Comparison of ENCODE assay signal across 30 cellular contexts in the genomic region with DNA sequence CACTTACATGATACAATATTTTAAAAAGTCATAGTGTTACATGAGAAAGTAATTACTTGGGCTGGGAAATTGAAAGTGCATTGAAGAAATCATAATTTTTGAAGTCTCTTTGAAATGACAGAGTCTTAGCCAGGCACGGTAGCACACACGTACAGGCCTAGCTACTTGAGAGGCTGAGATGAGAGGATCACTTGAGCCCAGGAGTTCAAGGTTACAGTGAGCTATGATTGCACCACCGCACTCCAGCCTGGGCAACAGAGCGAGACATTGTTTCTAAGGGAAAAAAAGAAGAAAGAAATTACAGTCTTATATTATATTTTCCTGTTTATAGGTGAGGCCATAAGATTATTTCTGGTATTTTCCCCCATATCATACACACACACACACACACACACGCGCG.
"Had no signal": no experiment of that assay in that cellular context is flagged by ENCODE, and none has a peak within 500 bp of the region (broad histone marks: within the 10 kb centered on the region; RNA-seq: fewer than 3 reads in every experiment).

No MANE protein-coding gene starts in this region.

- ATAC-seq: activated CD8-positive, alpha-beta memory T cell treated with anti-CD3 and anti-CD28 coated beads, Interleukin-2, amount 10 ng/mL, durations not matched to agents 7 days and 5 days; activated CD8-positive, alpha-beta T cell treated with anti-CD3 and anti-CD28 coated beads, Interleukin-2, amount 10 ng/mL, durations not matched to agents 7 days and 5 days; activated naive CD8-positive, alpha-beta T cell treated with anti-CD3 and anti-CD28 coated beads, Interleukin-2, amount 50 U/mL, for 24 hours; body of pancreas; effector memory CD8-positive, alpha-beta T cell; foreskin keratinocyte; gastroesophageal sphincter; heart right ventricle had no signal

- H3K9me3 ChIP-seq: adrenal gland, body of pancreas, esophagus muscularis mucosa, gastroesophageal sphincter, heart right ventricle had no signal

- FAIRE-seq: colon had no signal

- H3K4me1 ChIP-seq: body of pancreas, foreskin keratinocyte had no signal

- H3K9me3 Mint-ChIP-seq: activated CD4-positive, alpha-beta T cell treated with anti-CD3 and anti-CD28 coated beads, Interleukin-2, amount 10 ng/mL, durations not matched to agents 7 days and 5 days; activated naive CD4-positive, alpha-beta T cell treated with anti-CD3 and anti-CD28 coated beads for 36 hours; activated naive CD4-positive, alpha-beta T cell treated with anti-CD3 and anti-CD28 coated beads, Interleukin-2, amount 50 U/mL, for 24 hours; activated naive CD8-positive, alpha-beta T cell treated with anti-CD3 and anti-CD28 coated beads for 36 hours; activated naive CD8-positive, alpha-beta T cell treated with anti-CD3 and anti-CD28 coated beads, Interleukin-2, amount 50 U/mL, for 24 hours; activated T-helper 1 cell treated with anti-CD3 and anti-CD28 coated beads, Interleukin-12 subunit alpha, Interleukin-12 subunit beta, Interleukin-2, Interleukin-4 antibody, amounts not matched to agents 30 ng/mL and 10 ng/mL and 1 ng/mL, durations not matched to agents 14 hours and 24 hours and 36 hours; activated T-helper 2 cell treated with anti-CD3 and anti-CD28 coated beads, Interferon-gamma antibody, Interleukin-2, Interleukin-4, amounts not matched to agents 10 μg/mL and 5 μg/mL and 100 μg/mL, durations not matched to agents 14 hours and 24 hours and 36 hours; effector memory CD8-positive, alpha-beta T cell had no signal

- H3K4me1 Mint-ChIP-seq: activated naive CD4-positive, alpha-beta T cell treated with anti-CD3 and anti-CD28 coated beads, Interleukin-2, amount 50 U/mL, for 24 hours had no signal

- H3K27me3 ChIP-seq: adrenal gland, body of pancreas, esophagus muscularis mucosa, foreskin keratinocyte, gastroesophageal sphincter, heart right ventricle had no signal

- H3K27ac ChIP-seq: adrenal gland, body of pancreas, esophagus muscularis mucosa, foreskin keratinocyte, gastroesophageal sphincter, heart right ventricle had no signal

- H3K4me3 ChIP-seq: adrenal gland, body of pancreas, esophagus muscularis mucosa, gastroesophageal sphincter, heart right ventricle had no signal

- DNase-seq: activated CD4-positive, alpha-beta T cell treated with anti-CD3 and anti-CD28 coated beads for 1 hour; activated CD4-positive, alpha-beta T cell treated with anti-CD3 and anti-CD28 coated beads for 4 hours; activated CD4-positive, alpha-beta T cell treated with anti-CD3 and anti-CD28 coated beads, Interleukin-2, amount 10 ng/mL, durations not matched to agents 7 days and 5 days; activated CD4-positive, alpha-beta T cell treated with anti-CD3 and anti-CD28 coated beads, Interleukin-2, amount 50 U/mL, for 4 hours; activated CD8-positive, alpha-beta memory T cell treated with anti-CD3 and anti-CD28 coated beads, Interleukin-2, amount 10 ng/mL, durations not matched to agents 7 days and 5 days; activated CD8-positive, alpha-beta memory T cell treated with anti-CD3 and anti-CD28 coated beads, Interleukin-2, amount 50 U/mL, for 4 hours; activated CD8-positive, alpha-beta T cell treated with anti-CD3 and anti-CD28 coated beads, Interleukin-2, amount 10 ng/mL, durations not matched to agents 7 days and 5 days; activated effector memory CD4-positive, alpha-beta T cell treated with anti-CD3 and anti-CD28 coated beads, Interleukin-2, amount 50 U/mL, for 16 hours; activated naive CD4-positive, alpha-beta T cell treated with anti-CD3 and anti-CD28 coated beads for 36 hours; activated naive CD8-positive, alpha-beta T cell treated with anti-CD3 and anti-CD28 coated beads for 36 hours; activated naive CD8-positive, alpha-beta T cell treated with anti-CD3 and anti-CD28 coated beads, Interleukin-2, amount 50 U/mL, for 24 hours; activated T-cell treated with anti-CD3 and anti-CD28 coated beads, Interleukin-2, amount 50 U/mL, for 1 hour; activated T-cell treated with anti-CD3 and anti-CD28 coated beads, Interleukin-2, amount 50 U/mL, for 48 hours; amygdala; body of pancreas; cortex of kidney; dermis blood vessel endothelial cell; effector CD4-positive, alpha-beta T cell; effector memory CD8-positive, alpha-beta T cell; erythroblast; foreskin keratinocyte; heart right ventricle; T-helper 2 cell had no signal

- H3K27ac Mint-ChIP-seq: activated CD4-positive, alpha-beta T cell treated with anti-CD3 and anti-CD28 coated beads, Interleukin-2, amount 10 ng/mL, durations not matched to agents 7 days and 5 days; activated CD8-positive, alpha-beta memory T cell treated with anti-CD3 and anti-CD28 coated beads, Interleukin-2, amount 10 ng/mL, durations not matched to agents 7 days and 5 days; activated CD8-positive, alpha-beta T cell treated with anti-CD3 and anti-CD28 coated beads, Interleukin-2, amount 10 ng/mL, durations not matched to agents 7 days and 5 days; activated naive CD4-positive, alpha-beta T cell treated with anti-CD3 and anti-CD28 coated beads for 36 hours; activated naive CD4-positive, alpha-beta T cell treated with anti-CD3 and anti-CD28 coated beads, Interleukin-2, amount 50 U/mL, for 24 hours; activated naive CD8-positive, alpha-beta T cell treated with anti-CD3 and anti-CD28 coated beads for 36 hours; activated naive CD8-positive, alpha-beta T cell treated with anti-CD3 and anti-CD28 coated beads, Interleukin-2, amount 50 U/mL, for 24 hours; activated T-helper 1 cell treated with anti-CD3 and anti-CD28 coated beads, Interleukin-12 subunit alpha, Interleukin-12 subunit beta, Interleukin-2, Interleukin-4 antibody, amounts not matched to agents 30 ng/mL and 10 ng/mL and 1 ng/mL, durations not matched to agents 14 hours and 24 hours and 36 hours; activated T-helper 2 cell treated with anti-CD3 and anti-CD28 coated beads, Interferon-gamma antibody, Interleukin-2, Interleukin-4, amounts not matched to agents 10 μg/mL and 5 μg/mL and 100 μg/mL, durations not matched to agents 14 hours and 24 hours and 36 hours; effector memory CD8-positive, alpha-beta T cell had no signal

- H3K4me3 Mint-ChIP-seq: activated CD4-positive, alpha-beta T cell treated with anti-CD3 and anti-CD28 coated beads, Interleukin-2, amount 10 ng/mL, durations not matched to agents 7 days and 5 days; activated CD8-positive, alpha-beta memory T cell treated with anti-CD3 and anti-CD28 coated beads, Interleukin-2, amount 10 ng/mL, durations not matched to agents 7 days and 5 days; activated CD8-positive, alpha-beta T cell treated with anti-CD3 and anti-CD28 coated beads, Interleukin-2, amount 10 ng/mL, durations not matched to agents 7 days and 5 days; activated naive CD4-positive, alpha-beta T cell treated with anti-CD3 and anti-CD28 coated beads for 36 hours; activated naive CD4-positive, alpha-beta T cell treated with anti-CD3 and anti-CD28 coated beads, Interleukin-2, amount 50 U/mL, for 24 hours; activated naive CD8-positive, alpha-beta T cell treated with anti-CD3 and anti-CD28 coated beads for 36 hours; activated naive CD8-positive, alpha-beta T cell treated with anti-CD3 and anti-CD28 coated beads, Interleukin-2, amount 50 U/mL, for 24 hours; activated T-helper 1 cell treated with anti-CD3 and anti-CD28 coated beads, Interleukin-12 subunit alpha, Interleukin-12 subunit beta, Interleukin-2, Interleukin-4 antibody, amounts not matched to agents 30 ng/mL and 10 ng/mL and 1 ng/mL, durations not matched to agents 14 hours and 24 hours and 36 hours; effector memory CD8-positive, alpha-beta T cell had no signal

- H3K27me3 Mint-ChIP-seq: activated CD4-positive, alpha-beta T cell treated with anti-CD3 and anti-CD28 coated beads, Interleukin-2, amount 10 ng/mL, durations not matched to agents 7 days and 5 days; activated CD8-positive, alpha-beta memory T cell treated with anti-CD3 and anti-CD28 coated beads, Interleukin-2, amount 10 ng/mL, durations not matched to agents 7 days and 5 days; activated naive CD4-positive, alpha-beta T cell treated with anti-CD3 and anti-CD28 coated beads, Interleukin-2, amount 50 U/mL, for 24 hours; activated naive CD8-positive, alpha-beta T cell treated with anti-CD3 and anti-CD28 coated beads for 36 hours; activated naive CD8-positive, alpha-beta T cell treated with anti-CD3 and anti-CD28 coated beads, Interleukin-2, amount 50 U/mL, for 24 hours; effector memory CD8-positive, alpha-beta T cell had no signal
